8 cellular contexts compared by ENCODE assay signal in genomic region chr10:102648889-102649752, GRCh38. TPM values are rescaled to one million over a fixed set of nuclear protein-coding genes. Genes with fewer than 3 reads are reported as not detected.
A peak's percentile ranks its signal among the peaks of the same experiment; 100 is the strongest.
DNase-seq lines count a peak whose midpoint lies in the region; ATAC-seq and TF ChIP-seq lines count a peak whose summit lies in the region.

No MANE protein-coding gene starts in this region.

- H3K4me2 ChIP-seq in smooth muscle cell: peak overlapping the region; percentile 100
- H3K4me2 ChIP-seq in PC-9: no peak overlapping the region; the same call in 1 of the 2 replicates

- H3K27ac Mint-ChIP-seq in HFFc6: peak overlapping the region; percentile 55
- peak overlapping the region; percentile 84 for H3K27ac Mint-ChIP-seq in activated naive CD8-positive, alpha-beta T cell treated with anti-CD3 and anti-CD28 coated beads, Interleukin-2, amount 50 U/mL, for 24 hours

- H3K27me3 ChIP-seq in iPS-15b (ENCODE audit: control insufficient read depth, insufficient read depth, low read length) (no peaks in the 10 kb centered on the region), smooth muscle cell (ENCODE audit: low read depth) (no peaks in the 10 kb centered on the region), PC-9 (ENCODE audit: insufficient read depth, low read depth) (no peaks in the 10 kb centered on the region)

- H3K4me3 ChIP-seq in iPS-15b (ENCODE audit: low read depth, low read length): no peak overlapping the region
- H3K4me3 ChIP-seq in smooth muscle cell: no peak overlapping the region
- H3K4me3 ChIP-seq in PC-9: no peak overlapping the region

- peaks cover 39% of the 10 kb centered on the region for H3K36me3 Mint-ChIP-seq in HFFc6 (ENCODE audit: low read depth)
- H3K36me3 Mint-ChIP-seq in activated naive CD8-positive, alpha-beta T cell treated with anti-CD3 and anti-CD28 coated beads, Interleukin-2, amount 50 U/mL, for 24 hours (ENCODE audit: low read depth): peaks cover 45% of the 10 kb centered on the region

- 73% methylated on average over 25 of the region's 25 CpGs for WGBS in smooth muscle cell (ENCODE audit: low lambda C conversion rate)

- no peaks in the 10 kb centered on the region for H3K9me3 Mint-ChIP-seq in HFFc6
- H3K9me3 Mint-ChIP-seq in activated naive CD8-positive, alpha-beta T cell treated with anti-CD3 and anti-CD28 coated beads, Interleukin-2, amount 50 U/mL, for 24 hours: no peaks in the 10 kb centered on the region

- DNase-seq in HFFc6: no peak
- peak; percentile 56 for DNase-seq in activated naive CD8-positive, alpha-beta T cell treated with anti-CD3 and anti-CD28 coated beads, Interleukin-2, amount 50 U/mL, for 24 hours
- no peak for DNase-seq in smooth muscle cell (lab: John Stamatoyannopoulos, UW; ENCODE audit: unreplicated experiment)
- no peak for DNase-seq in iPS-NIHi7 (ENCODE audit: extremely low spot score)
- no peak for DNase-seq in PC-9

- intact Hi-C loops in PC-9 (cut with micrococcal nuclease; ENCODE audit: unreplicated experiment): loop anchor here (5.0 to 10.0 kb wide), 2 partner anchors 63 to 254 kb away; partner anchors contain the start of genes ARL3, NFKB2 and SFXN2

- no peaks in the 10 kb centered on the region for H3K9me3 ChIP-seq in iPS-15b (ENCODE audit: control insufficient read depth, insufficient read depth, low read length)
- no peaks in the 10 kb centered on the region for H3K9me3 ChIP-seq in smooth muscle cell (replicated peaks; ENCODE audit: low read depth)
- no peaks in the 10 kb centered on the region for H3K9me3 ChIP-seq in PC-9 (ENCODE audit: insufficient read depth, low read depth)

- H3F3A ChIP-seq in smooth muscle cell (ENCODE audit: low read depth) (peaks cover 17% of the 10 kb centered on the region), PC-9 (ENCODE audit: insufficient read depth, low read depth) (peaks cover 19% of the 10 kb centered on the region)

- no peak for TF ChIP-seq CTCF in HFFc6 (IDR thresholded peaks at IDR 0.05)
- no peak for TF ChIP-seq CTCF in smooth muscle cell (IDR thresholded peaks at IDR 0.05; ENCODE audit: borderline replicate concordance, insufficient read depth, poor library complexity, severe bottlenecking)
- no peak for TF ChIP-seq CTCF in PC-9 (conservative IDR thresholded peaks at IDR 0.05)

- peak; percentile 4 for ATAC-seq in activated naive CD8-positive, alpha-beta T cell treated with anti-CD3 and anti-CD28 coated beads, Interleukin-2, amount 50 U/mL, for 24 hours
- ATAC-seq in HG02973 (IDR thresholded peaks at IDR 0.05; ENCODE audit: unreplicated experiment): no peak
- no peak for ATAC-seq in GM18520 (IDR thresholded peaks at IDR 0.05; ENCODE audit: unreplicated experiment)

- H3K79me2 ChIP-seq in smooth muscle cell (ENCODE audit: low read depth) (peaks cover 91% of the 10 kb centered on the region), PC-9 (ENCODE audit: low read depth) (peaks cover 95% of the 10 kb centered on the region)

- H2AFZ ChIP-seq in smooth muscle cell (ENCODE audit: low read depth): no peak overlapping the region
- no peak overlapping the region for H2AFZ ChIP-seq in PC-9

- CTCF ChIA-PET in PC-9 (lab: Charles Lee): no interaction called here

- H3K9me2 ChIP-seq in PC-9 (ENCODE audit: insufficient read depth): no peaks in the 10 kb centered on the region

- peaks cover 3% of the 10 kb centered on the region for H3K36me3 ChIP-seq in iPS-15b (ENCODE audit: control insufficient read depth, insufficient read depth, low read length)
- no peaks in the 10 kb centered on the region for H3K36me3 ChIP-seq in smooth muscle cell (ENCODE audit: low read depth)
- H3K36me3 ChIP-seq in PC-9 (ENCODE audit: low read depth): no peaks in the 10 kb centered on the region

- H4K20me1 ChIP-seq in smooth muscle cell (ENCODE audit: low read depth): peaks cover 93% of the 10 kb centered on the region
- peaks cover 54% of the 10 kb centered on the region for H4K20me1 ChIP-seq in PC-9 (ENCODE audit: insufficient read depth)

- POLR2A ChIA-PET in PC-9 (lab: Charles Lee; ENCODE audit: unreplicated experiment): no interaction called here

- no TSS peak for BruUV-seq in PC-9 (replicated peaks; lab: Mats Ljungman, UMichigan)

- peaks cover 5% of the 10 kb centered on the region for H3K27me3 Mint-ChIP-seq in HFFc6 (ENCODE audit: insufficient read depth)
- H3K27me3 Mint-ChIP-seq in activated naive CD8-positive, alpha-beta T cell treated with anti-CD3 and anti-CD28 coated beads, Interleukin-2, amount 50 U/mL, for 24 hours: no peaks in the 10 kb centered on the region

- H3K9ac ChIP-seq in iPS-15b (ENCODE audit: low read depth, low read length) (peak overlapping the region; percentile 50), smooth muscle cell (ENCODE audit: low read depth) (no peak overlapping the region)

- peaks cover 59% of the 10 kb centered on the region for H3K4me1 Mint-ChIP-seq in HFFc6 (ENCODE audit: low read depth)
- peaks cover 81% of the 10 kb centered on the region for H3K4me1 Mint-ChIP-seq in activated naive CD8-positive, alpha-beta T cell treated with anti-CD3 and anti-CD28 coated beads, Interleukin-2, amount 50 U/mL, for 24 hours

- H3K4me1 ChIP-seq in iPS-15b (ENCODE audit: control insufficient read depth, insufficient read depth, low read length): peaks cover 8% of the 10 kb centered on the region
- H3K4me1 ChIP-seq in smooth muscle cell (ENCODE audit: low read depth): peaks cover 48% of the 10 kb centered on the region
- H3K4me1 ChIP-seq in PC-9 (replicated peaks; ENCODE audit: insufficient read depth): peaks cover 14% of the 10 kb centered on the region; the same call in 1 of the 2 replicates

- H3K27ac ChIP-seq in smooth muscle cell (ENCODE audit: low read depth) (peak overlapping the region; percentile 24), PC-9 (no peak overlapping the region)

- H3K4me3 Mint-ChIP-seq in HFFc6: peak overlapping the region; percentile 90
- H3K4me3 Mint-ChIP-seq in activated naive CD8-positive, alpha-beta T cell treated with anti-CD3 and anti-CD28 coated beads, Interleukin-2, amount 50 U/mL, for 24 hours: peak overlapping the region; percentile 96

RNA-seq across cellular contexts. Expression of gene TRIM8, which starts 4.8 kb away (rescaled TPM):
- total RNA-seq in HFFc6 (2021; fragmentation: NEBNext Ultra II Directional; extraction: Animal tissue kit (Norgen Biotek cat#: 25700)): 100 to 1,000 TPM; 123 to 148 (median 135) TPM
- 64.1 and 78.8 TPM in 2 replicates for total RNA-seq in smooth muscle cell
- polyA plus RNA-seq in smooth muscle cell: 77.8 and 78.0 TPM in 2 replicates
- total RNA-seq in PC-9 (2021): 59.8 and 73.0 TPM in 2 replicates
